In genomic region chr6:73644941-73645591, GRCh38 we compare ENCODE assay signal across 9 cellular contexts. TPM values are rescaled to one million over a fixed set of nuclear protein-coding genes. Genes with fewer than 3 reads are reported as not detected.
DNase-seq lines count a peak whose midpoint lies in the region; ATAC-seq and TF ChIP-seq lines count a peak whose summit lies in the region.
"Had no signal": no experiment of that assay in that cellular context is flagged by ENCODE, and none has a peak within 500 bp of the region (broad histone marks: within the 10 kb centered on the region; RNA-seq: fewer than 3 reads in every experiment).

No MANE protein-coding gene starts in this region.

- intact Hi-C loops in esophagus squamous epithelium (cut with DNase I): no loop called here
- intact Hi-C loops in sigmoid colon (cut with DNase I): no loop called here

- DNase-seq in Peyer's patch: no peak
- no peak for DNase-seq in esophagus squamous epithelium (lab: John Stamatoyannopoulos, UW)
- DNase-seq in sigmoid colon: no peak
- no peak for DNase-seq in stimulated activated naive CD4-positive, alpha-beta T cell (lab: John Stamatoyannopoulos, UW)
- DNase-seq in iPS-NIHi7 (ENCODE audit: extremely low spot score): no peak
- no peak for DNase-seq in NCI-H1436 (lab: John Stamatoyannopoulos, UW)
- DNase-seq: midbrain had no signal

- TF ChIP-seq CTCF in GM12875 (IDR thresholded peaks at IDR 0.05; ENCODE audit: borderline replicate concordance, insufficient read depth, low read depth, low read length): no peak
- TF ChIP-seq CTCF in Peyer's patch (IDR thresholded peaks at IDR 0.05): no peak
- no peak for TF ChIP-seq CTCF in esophagus squamous epithelium (IDR thresholded peaks at IDR 0.05)
- TF ChIP-seq CTCF in sigmoid colon (IDR thresholded peaks at IDR 0.05): no peak

- no peaks in the 10 kb centered on the region for H3K27me3 ChIP-seq in Peyer's patch
- H3K27me3 ChIP-seq in esophagus squamous epithelium: no peaks in the 10 kb centered on the region
- no peaks in the 10 kb centered on the region for H3K27me3 ChIP-seq in sigmoid colon

- H3K4me1 ChIP-seq in Peyer's patch (no peaks in the 10 kb centered on the region), esophagus squamous epithelium (peaks cover 0 to 21% (median 0%) of the 10 kb centered on the region in 3 donors), sigmoid colon (peaks cover 0 to 27% (median 21%) of the 10 kb centered on the region in 4 donors)

- WGBS in esophagus squamous epithelium, 2 donors: 25 to 40% methylated on average over 10 of the region's 10 CpGs
- 33 to 41% methylated on average over 10 of the region's 10 CpGs for WGBS in sigmoid colon, 2 donors

- H3K36me3 ChIP-seq in Peyer's patch: peaks cover 0 to 37% (median 0%) of the 10 kb centered on the region in 3 donors
- peaks cover 0 to 41% (median 0%) of the 10 kb centered on the region in 3 donors for H3K36me3 ChIP-seq in esophagus squamous epithelium
- H3K36me3 ChIP-seq in sigmoid colon: peaks cover 0 to 5% (median 2%) of the 10 kb centered on the region in 4 donors

- H3K9me3 ChIP-seq in Peyer's patch (no peaks in the 10 kb centered on the region), esophagus squamous epithelium (no peaks in the 10 kb centered on the region), sigmoid colon (no peaks in the 10 kb centered on the region)

- TF ChIP-seq POLR2A in Peyer's patch (IDR thresholded peaks at IDR 0.05) (no peak), esophagus squamous epithelium (IDR thresholded peaks at IDR 0.05) (no peak), sigmoid colon (IDR thresholded peaks at IDR 0.05) (no peak)

- no peak for TF ChIP-seq EP300 in sigmoid colon (IDR thresholded peaks at IDR 0.05)

- ATAC-seq in GM19452 (IDR thresholded peaks at IDR 0.05; ENCODE audit: unreplicated experiment): no peak

- H3K27ac ChIP-seq in Peyer's patch (no peak overlapping the region), esophagus squamous epithelium (peak overlapping the region in 2 of 4 donors; percentile 34 to 39), sigmoid colon (peak overlapping the region in 2 of 4 donors; percentile 4 to 50)

- H3K4me3 ChIP-seq in GM12875 (ENCODE audit: low read depth, low read length) (peak overlapping the region; percentile 29), Peyer's patch (peak overlapping the region; percentile 25 to 39 (median 32)), esophagus squamous epithelium (peak overlapping the region; percentile 3 to 57 (median 40)), sigmoid colon (peak overlapping the region; percentile 21 to 45 (median 40))

RNA-seq across cellular contexts. Expression of gene SLC17A5, which starts 8.7 kb away (rescaled TPM):
- total RNA-seq in Peyer's patch: 10 to 100 TPM in 3 of 4 donors, 1 to 10 TPM in 1; 6.6 to 49.7 (median 26.3) TPM
- total RNA-seq in esophagus squamous epithelium: 10 to 100 TPM in 2 of 4 donors, 1 to 10 TPM in 2; 6.7 to 13.7 (median 9.9) TPM
- 10 to 100 TPM; 12.2 to 18.2 (median 14.8) TPM for total RNA-seq in sigmoid colon
- 10 to 100 TPM in 1 of 3 donors, 1 to 10 TPM in 2; 7.6 to 17.4 (median 9.0) TPM for polyA plus RNA-seq in sigmoid colon

RNA-seq across cellular contexts. Expression of gene CD109, which starts 50.9 kb away (rescaled TPM):
- total RNA-seq in Peyer's patch (1 to 10 TPM; 1.4 to 3.2 (median 2.2) TPM), esophagus squamous epithelium (10 to 100 TPM; 27.0 to 57.9 (median 41.3) TPM), sigmoid colon (10 to 100 TPM; 22.9 to 32.1 (median 24.6) TPM)
- polyA plus RNA-seq in sigmoid colon: 1 to 10 TPM in 1 of 3 donors, under 1 TPM in 2; under 0.01 to 1.2 (median 0.46) TPM

Comparison
In these comparisons a context has a peak if more than half of its experiments do, and no peak if none do; other contexts are left out.
1. RNA of gene CD109, which starts 50.9 kb away (total RNA-seq): 27.0 to 57.9 TPM in esophagus squamous epithelium and 22.9 to 32.1 TPM in sigmoid colon; 1.4 to 3.2 TPM in Peyer's patch; every median in the first group is over 4 times any median in the second.
2. Peak in every context shown above with its lines, with median percentiles within 50 percentile points of each other: H3K4me3 ChIP-seq.